15 cellular contexts compared by ENCODE assay signal in the genomic region with DNA sequence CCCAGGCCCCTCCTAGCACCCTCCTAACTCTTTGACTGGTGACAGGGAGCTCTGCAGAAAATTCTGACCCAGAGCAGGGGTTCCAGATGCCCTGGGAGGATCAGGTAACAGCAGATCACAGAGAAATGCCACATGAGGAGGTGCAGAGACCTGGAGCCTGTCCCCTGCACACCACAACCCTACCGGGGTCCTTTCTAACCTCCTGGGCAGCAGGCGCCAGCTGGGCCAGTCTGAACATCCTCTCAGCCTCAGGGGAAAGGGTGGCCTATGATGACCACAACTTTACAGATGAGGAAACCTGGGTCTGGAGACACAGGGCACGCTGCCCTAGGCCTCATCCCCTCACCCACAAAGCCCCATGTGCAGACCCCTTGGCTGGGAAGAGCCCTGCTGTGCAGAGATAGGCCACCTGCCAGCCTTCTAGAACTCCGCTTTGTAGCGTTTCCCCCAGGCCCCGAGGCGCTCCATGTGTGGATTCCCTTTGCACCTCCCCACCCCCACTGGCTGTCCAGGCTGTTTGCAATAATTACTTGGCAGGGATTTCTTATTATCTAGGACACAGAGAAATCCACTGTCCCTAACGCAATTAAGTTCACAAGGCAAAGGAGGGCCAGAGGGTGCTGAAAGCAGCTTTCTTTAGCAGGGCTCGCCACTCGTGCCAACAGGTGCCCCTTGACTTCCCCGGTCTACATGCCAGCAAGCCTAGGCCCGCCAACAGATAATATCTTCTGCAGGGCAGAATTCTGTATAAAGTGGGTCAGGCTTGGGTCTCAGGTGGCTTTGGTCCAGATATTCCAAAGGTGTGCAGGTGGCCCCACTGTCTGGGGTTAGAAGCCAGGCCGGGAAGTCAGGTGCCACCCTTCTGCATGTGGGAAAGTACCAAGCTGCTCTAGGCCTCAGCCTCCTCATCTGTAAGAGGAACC. TPM values are rescaled to one million over a fixed set of nuclear protein-coding genes. Genes with fewer than 3 reads are reported as not detected.
DNase-seq lines count a peak whose midpoint lies in the region; ATAC-seq, FAIRE-seq and TF ChIP-seq lines count a peak whose summit lies in the region.
"Had no signal": no experiment of that assay in that cellular context is flagged by ENCODE, and none has a peak within 500 bp of the region (broad histone marks: within the 10 kb centered on the region; RNA-seq: fewer than 3 reads in every experiment).

No MANE protein-coding gene starts in this region.

- H3K9me3 Mint-ChIP-seq in CD4-positive, alpha-beta T cell = no peaks in the 10 kb centered on the region
- H3K9me3 Mint-ChIP-seq: naive B cell had no signal

- H3K79me2 ChIP-seq in MM.1S (ENCODE audit: low read length) = peaks cover 14% of the 10 kb centered on the region; the same call in 1 of the 2 replicates

- CTCF ChIA-PET in CD4-positive, alpha-beta T cell (lab: Charles Lee) = no interaction called here

- H3K36me3 Mint-ChIP-seq in CD4-positive, alpha-beta T cell (ENCODE audit: low read depth) = peaks cover 98% of the 10 kb centered on the region

- DNase-seq in CD4-positive, alpha-beta T cell = no peak
- DNase-seq in GM12892 (ENCODE audit: insufficient read length) (peak; percentile 7), cerebellar cortex (ENCODE audit: low spot score) (peak; percentile 55), medulla oblongata (ENCODE audit: extremely low spot score) (peak; percentile 36), HUDEP-2 (lab: John Stamatoyannopoulos, UW; ENCODE audit: unreplicated experiment in 76 of 76) (no peak), MM.1S (no peak), NCI-H2227 (lab: John Stamatoyannopoulos, UW; ENCODE audit: unreplicated experiment) (no peak), dedifferentiated amniotic fluid mesenchymal stem cell (ENCODE audit: extremely low spot score) (no peak)
- DNase-seq: effector CD8-positive, alpha-beta T cell; foreskin keratinocyte; HCEC 1CT; naive B cell; T-helper 9 cell had no signal

- H3K36me3 ChIP-seq in MM.1S (replicated peaks; ENCODE audit: insufficient read depth, low read length) = peaks cover 13% of the 10 kb centered on the region

- no peak for ATAC-seq in CD4-positive, alpha-beta T cell (ENCODE audit: poor library complexity)
- ATAC-seq: foreskin keratinocyte had no signal

- H3K4me3 Mint-ChIP-seq in CD4-positive, alpha-beta T cell = no peak overlapping the region
- H3K4me3 Mint-ChIP-seq: naive B cell had no signal

- H3F3A ChIP-seq in MM.1S (ENCODE audit: insufficient read depth, low read length) = no peaks in the 10 kb centered on the region

- H3K9me3 ChIP-seq in CD4-positive, alpha-beta T cell (ENCODE audit: control insufficient read depth, low read length) = no peaks in the 10 kb centered on the region
- H3K9me3 ChIP-seq in MM.1S (replicated peaks; ENCODE audit: insufficient read depth, low read length) = no peaks in the 10 kb centered on the region

- H2AFZ ChIP-seq in MM.1S (ENCODE audit: low read length) = no peak overlapping the region

- no peaks in the 10 kb centered on the region for H3K27me3 Mint-ChIP-seq in CD4-positive, alpha-beta T cell
- H3K27me3 Mint-ChIP-seq: naive B cell had no signal

- no peak for FAIRE-seq in GM12892 (lab: Jason Lieb, UNC)
- FAIRE-seq: keratinocyte had no signal

- H4K20me1 ChIP-seq in MM.1S (ENCODE audit: insufficient read depth, low read length) = no peaks in the 10 kb centered on the region

- H3K9me2 ChIP-seq in MM.1S (replicated peaks; ENCODE audit: insufficient read depth, low read length) = no peaks in the 10 kb centered on the region

- H3K4me2 ChIP-seq in MM.1S (ENCODE audit: low read depth, low read length) = no peak overlapping the region

- no peaks in the 10 kb centered on the region for H3K27me3 ChIP-seq in CD4-positive, alpha-beta T cell (ENCODE audit: control insufficient read depth, insufficient read depth, low read length)
- H3K27me3 ChIP-seq in MM.1S (replicated peaks; ENCODE audit: insufficient read depth, low read length) = no peaks in the 10 kb centered on the region
- H3K27me3 ChIP-seq: foreskin keratinocyte had no signal

- H3K4me1 ChIP-seq in MM.1S (ENCODE audit: low read length) = no peaks in the 10 kb centered on the region
- H3K4me1 ChIP-seq: foreskin keratinocyte had no signal

- peak; percentile 42; the same call in 1 of the 2 replicates for TF ChIP-seq POLR2A in GM12892 (IDR thresholded peaks at IDR 0.05; ENCODE audit: low read depth, low read length)

- H3K27ac Mint-ChIP-seq in CD4-positive, alpha-beta T cell = peak overlapping the region; percentile 49

- intact Hi-C loops in CD4-positive, alpha-beta T cell (cut with DNase I, micrococcal nuclease) = loop anchor here in 1 of 2 experiments (10.0 kb wide), 1 partner anchor 175 kb away; no protein-coding TSS in a partner anchor

- H3K27ac ChIP-seq in CD4-positive, alpha-beta T cell (ENCODE audit: low read depth, low read length) = no peak overlapping the region
- no peak overlapping the region for H3K27ac ChIP-seq in MM.1S (ENCODE audit: low read length)
- H3K27ac ChIP-seq: foreskin keratinocyte had no signal

- no peaks in the 10 kb centered on the region for H3K4me1 Mint-ChIP-seq in CD4-positive, alpha-beta T cell (ENCODE audit: low read depth)
- H3K4me1 Mint-ChIP-seq: naive B cell had no signal

- no peak overlapping the region for H3K9ac ChIP-seq in MM.1S (ENCODE audit: low read length)

- POLR2A ChIA-PET in CD4-positive, alpha-beta T cell (lab: Charles Lee) = interaction anchor here (0.9 kb wide), 1 partner anchor 42 kb away, joined by 3 read pairs; no protein-coding TSS in a partner anchor

- H3K4me3 ChIP-seq in MM.1S (ENCODE audit: low read length) = no peak overlapping the region

- TF ChIP-seq CTCF in CD4-positive, alpha-beta T cell (IDR thresholded peaks at IDR 0.05) = no peak
- TF ChIP-seq CTCF in MM.1S (IDR thresholded peaks at IDR 0.05; ENCODE audit: low read length) = no peak

RNA-seq across cellular contexts. Expression of a gene that starts 36.4 kb away (rescaled TPM):
- 100 to 1,000 TPM; 197 to 198 TPM for total RNA-seq in CD4-positive, alpha-beta T cell
- 137 TPM for polyA plus RNA-seq in GM12892 (2012; ENCODE audit: missing spikeins)

RNA-seq across cellular contexts. Expression of a gene that starts 58.9 kb away (rescaled TPM):
- total RNA-seq in CD4-positive, alpha-beta T cell = 1 to 10 TPM; 2.2 to 3.6 TPM
- polyA plus RNA-seq in GM12892 (2012; ENCODE audit: missing spikeins) = 3.6 TPM
- total RNA-seq: NCI-H460 had no signal

Comparison
In these comparisons a context has a peak if more than half of its experiments do, and no peak if none do; other contexts are left out.
1. DNase-seq: peak in GM12892 (single experiment), cerebellar cortex (single experiment) and medulla oblongata (single experiment); none in CD4-positive, alpha-beta T cell (0 of 10), HUDEP-2 (0 of 76), MM.1S (single experiment), NCI-H2227 (single experiment) and dedifferentiated amniotic fluid mesenchymal stem cell (single experiment).